In genomic region chr1:184563308-184563707, GRCh38 we compare ENCODE assay signal across 8 cellular contexts.
DNase-seq lines count a peak whose midpoint lies in the region; ATAC-seq and TF ChIP-seq lines count a peak whose summit lies in the region.

No MANE protein-coding gene starts in this region.

- H3K79me2 ChIP-seq in DND-41 (ENCODE audit: insufficient read depth, low read length), result no peaks in the 10 kb centered on the region

- H2AFZ ChIP-seq in DND-41 (ENCODE audit: low read depth, low read length), result no peak overlapping the region

- DNase-seq in DND-41 (no peak), NCI-H146 treated with DMSO at 0.1 percent for 48 hours (lab: John Stamatoyannopoulos, UW; ENCODE audit: unreplicated experiment) (peak; percentile 18), right lobe of liver (no peak), DMS79 (lab: John Stamatoyannopoulos, UW) (no peak), NCI-H2196 treated with DMSO at 0.1 percent for 48 hours (lab: John Stamatoyannopoulos, UW; ENCODE audit: unreplicated experiment) (no peak)
- DNase-seq in activated naive CD4-positive, alpha-beta T cell treated with anti-CD3 and anti-CD28 coated beads, Interleukin-2, amount 50 U/mL, for 16 hours, result no peak

- ATAC-seq in DND-41 (ENCODE audit: insufficient read depth, low read depth), result no peak
- ATAC-seq in right lobe of liver, result peak; percentile 29 to 58 (median 47)
- ATAC-seq in GM18907 (IDR thresholded peaks at IDR 0.05; ENCODE audit: unreplicated experiment), result no peak

- TF ChIP-seq POLR2A in right lobe of liver (IDR thresholded peaks at IDR 0.05), result no peak

- no peaks in the 10 kb centered on the region for H4K20me1 ChIP-seq in DND-41 (ENCODE audit: insufficient read depth, low read length)

- no peak overlapping the region for H3K4me3 Mint-ChIP-seq in brain

- H3K36me3 Mint-ChIP-seq in brain, result peaks cover 24% of the 10 kb centered on the region

- no peak overlapping the region for H3K4me2 ChIP-seq in DND-41 (ENCODE audit: insufficient read depth, low read length)

- no peaks in the 10 kb centered on the region for H3K9me3 Mint-ChIP-seq in brain

- intact Hi-C loops in right lobe of liver (cut with DNase I), result no loop called here

- H3K9me3 ChIP-seq in DND-41 (ENCODE audit: insufficient read depth, low read length, severe bottlenecking) (no peaks in the 10 kb centered on the region), right lobe of liver (no peaks in the 10 kb centered on the region)

- H3K4me3 ChIP-seq in DND-41 (ENCODE audit: low read depth in 1 of 2, low read length in 2 of 2) (no peak overlapping the region), right lobe of liver (no peak overlapping the region)

- H3K9ac ChIP-seq in DND-41 (ENCODE audit: low read depth, low read length), result no peak overlapping the region

- peak; percentile 47 for TF ChIP-seq CTCF in DND-41 (IDR thresholded peaks at IDR 0.05; ENCODE audit: borderline replicate concordance, extremely low read depth, low read length, poor library complexity, severe bottlenecking)
- TF ChIP-seq CTCF in brain (conservative IDR thresholded peaks at IDR 0.05), result peak; percentile 58 to 70
- TF ChIP-seq CTCF in right lobe of liver (IDR thresholded peaks at IDR 0.05), result peak; percentile 43 to 65 (median 62)

- H3K27me3 Mint-ChIP-seq in brain, result no peaks in the 10 kb centered on the region

- H3K27ac ChIP-seq in DND-41 (ENCODE audit: low read length) (no peak overlapping the region), right lobe of liver (no peak overlapping the region)

- H3K4me1 ChIP-seq in DND-41 (ENCODE audit: insufficient read depth, low read length) (no peaks in the 10 kb centered on the region), right lobe of liver (peaks cover 0 to 7% (median 3%) of the 10 kb centered on the region in 4 donors)

- H3K36me3 ChIP-seq in DND-41 (ENCODE audit: insufficient read depth, low read length) (no peaks in the 10 kb centered on the region), right lobe of liver (no peaks in the 10 kb centered on the region)

- H3K27me3 ChIP-seq in DND-41 (ENCODE audit: insufficient read depth, low read length, poor library complexity) (no peaks in the 10 kb centered on the region), right lobe of liver (no peaks in the 10 kb centered on the region)

- H3K27ac Mint-ChIP-seq in brain, result peak overlapping the region in 3 of 5 experiments; percentile 12 to 69 (median 21)

- H3K4me1 Mint-ChIP-seq in brain, result peaks cover 37% of the 10 kb centered on the region

- 11% methylated on average over 1 of the region's 1 CpG for WGBS in right lobe of liver (ENCODE audit: insufficient coverage, low coverage, low lambda C conversion rate, missing lambda C conversion rate)

Comparison
In these comparisons a context has a peak if more than half of its experiments do, and no peak if none do; other contexts are left out.
1. ATAC-seq: peak in right lobe of liver (4 of 4); none in DND-41 (single experiment) and GM18907 (single experiment).
2. Peak in every context shown above with its lines, with median percentiles within 50 percentile points of each other: CTCF ChIP-seq.